ENCODE assay signal across 12 cellular contexts in the genomic region with DNA sequence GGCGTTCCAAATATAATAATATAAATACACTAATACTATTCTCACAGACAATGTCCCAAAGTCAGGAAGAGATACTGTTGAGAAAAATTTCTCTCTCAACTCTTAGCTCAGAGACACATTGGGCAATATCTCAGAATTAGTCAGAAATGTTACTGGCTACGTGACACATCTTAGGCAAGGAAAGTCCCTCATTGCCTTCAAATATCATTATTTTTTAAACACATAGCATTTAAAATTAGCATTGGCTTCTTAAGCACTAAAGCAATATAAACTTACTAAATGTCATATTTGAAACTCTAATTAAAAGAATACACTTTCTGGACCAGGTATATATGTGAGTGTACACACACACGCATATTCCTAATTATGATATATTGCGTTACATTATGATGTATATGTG.
A peak's percentile ranks its signal among the peaks of the same experiment; 100 is the strongest.
DNase-seq lines count a peak whose midpoint lies in the region; ATAC-seq and TF ChIP-seq lines count a peak whose summit lies in the region.
"Had no signal": no experiment of that assay in that cellular context is flagged by ENCODE, and none has a peak within 500 bp of the region (broad histone marks: within the 10 kb centered on the region; RNA-seq: fewer than 3 reads in every experiment).

No MANE protein-coding gene starts in this region.

- peak; percentile 52 for DNase-seq in AG09309 (ENCODE audit: low read depth)
- DNase-seq in adipocyte (ENCODE audit: low read depth), result peak; percentile 82
- DNase-seq in T-helper 17 cell, result no peak
- DNase-seq in GM19238 (ENCODE audit: insufficient read length, low spot score), result no peak
- DNase-seq in activated CD4-positive, alpha-beta T cell treated with anti-CD3 and anti-CD28 coated beads, Interleukin-2, amount 50 U/mL, for 1 hour, result no peak
- DNase-seq: NCI-H2171; stimulated activated CD4-positive, alpha-beta T cell treated with anti-CD3 and anti-CD28 coated beads, Interleukin-12 subunit alpha, Interleukin-12 subunit beta, amount 100 ng/mL, for 4 hours; stomach had no signal

- no peaks in the 10 kb centered on the region for H3K36me3 ChIP-seq in adipocyte (ENCODE audit: control insufficient read depth, insufficient read depth, low read length, severe bottlenecking)
- H3K36me3 ChIP-seq: stomach had no signal

- no peaks in the 10 kb centered on the region for H3K27me3 Mint-ChIP-seq in T-helper 17 cell

- TF ChIP-seq CTCF in AG09309 (IDR thresholded peaks at IDR 0.05; ENCODE audit: control insufficient read depth, insufficient read depth, low read depth, low read length, missing control alignments), result no peak

- H3K9me3 ChIP-seq in adipocyte (ENCODE audit: control insufficient read depth, low read length) (no peaks in the 10 kb centered on the region), T-helper 17 cell (ENCODE audit: control insufficient read depth, low read length, poor library complexity, severe bottlenecking) (no peaks in the 10 kb centered on the region)
- H3K9me3 ChIP-seq: stomach had no signal

- H3K27ac Mint-ChIP-seq in T-helper 17 cell, result no peak overlapping the region

- no peaks in the 10 kb centered on the region for H3K27me3 ChIP-seq in adipocyte (replicated peaks; ENCODE audit: control insufficient read depth, insufficient read depth, low read length)
- H3K27me3 ChIP-seq: hepatocyte, stomach had no signal

- H3K4me3 ChIP-seq in AG09309 (ENCODE audit: control insufficient read depth, low read depth, low read length) (no peak overlapping the region), adipocyte (ENCODE audit: low read length) (peak overlapping the region; percentile 60)
- H3K4me3 ChIP-seq: hepatocyte, stomach had no signal

- no peaks in the 10 kb centered on the region for H3K4me1 Mint-ChIP-seq in T-helper 17 cell

- H3K4me1 ChIP-seq in adipocyte (ENCODE audit: control insufficient read depth, insufficient read depth, low read length), result peaks cover 51% of the 10 kb centered on the region

- H3K36me3 Mint-ChIP-seq in T-helper 17 cell (ENCODE audit: low read depth), result no peaks in the 10 kb centered on the region

- no peak overlapping the region for H3K4me3 Mint-ChIP-seq in T-helper 17 cell

- peak overlapping the region; percentile 62 for H3K9ac ChIP-seq in adipocyte (ENCODE audit: low read length)

- peak; percentile 76 for ATAC-seq in GM19351 (IDR thresholded peaks at IDR 0.05; ENCODE audit: unreplicated experiment)
- peak; percentile 81 for ATAC-seq in HG02973 (IDR thresholded peaks at IDR 0.05; ENCODE audit: unreplicated experiment)
- ATAC-seq in T-helper 17 cell, result no peak
- ATAC-seq in GM18867 (IDR thresholded peaks at IDR 0.05; ENCODE audit: unreplicated experiment), result no peak

Comparison
In these comparisons a context has a peak if more than half of its experiments do, and no peak if none do; other contexts are left out.
1. DNase-seq: peak in AG09309 (single experiment) and adipocyte (single experiment); none in T-helper 17 cell (0 of 3), GM19238 (single experiment) and activated CD4-positive, alpha-beta T cell treated with anti-CD3 and anti-CD28 coated beads, Interleukin-2, amount 50 U/mL, for 1 hour (single experiment).
2. ATAC-seq: peak in GM19351 (single experiment) and HG02973 (single experiment); none in T-helper 17 cell (single experiment) and GM18867 (single experiment).